Comparison of ENCODE assay signal across 9 cellular contexts in the genomic region with DNA sequence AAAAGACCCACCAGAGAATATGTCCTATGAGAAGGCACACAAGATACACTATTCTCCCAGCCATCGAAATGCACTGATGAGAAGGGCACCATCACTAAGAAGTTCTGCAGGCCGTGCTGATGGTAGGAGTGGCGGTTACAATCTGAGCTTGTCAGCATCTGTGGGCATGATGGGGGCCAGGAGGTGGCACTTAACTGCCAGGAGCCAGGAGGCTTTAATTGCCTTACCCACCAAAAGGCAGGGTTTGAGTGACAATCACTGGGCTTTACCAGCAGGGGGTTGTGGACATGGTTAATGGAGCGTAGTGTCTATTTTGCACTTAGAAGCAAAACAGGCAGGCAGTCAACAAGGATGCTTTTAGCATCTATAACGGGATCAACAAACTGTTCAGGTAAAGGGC. TPM values are rescaled to one million over a fixed set of nuclear protein-coding genes. Genes with fewer than 3 reads are reported as not detected.
DNase-seq lines count a peak whose midpoint lies in the region; ATAC-seq and TF ChIP-seq lines count a peak whose summit lies in the region.
"Had no signal": no experiment of that assay in that cellular context is flagged by ENCODE, and none has a peak within 500 bp of the region (broad histone marks: within the 10 kb centered on the region; RNA-seq: fewer than 3 reads in every experiment).

No MANE protein-coding gene starts in this region.

- H3K27me3 ChIP-seq in Karpas-422 (ENCODE audit: low read length) (no peaks in the 10 kb centered on the region), neural progenitor cell (no peaks in the 10 kb centered on the region)

- no peak overlapping the region for H3K4me2 ChIP-seq in Karpas-422 (ENCODE audit: low read depth, low read length, poor library complexity, severe bottlenecking)
- H3K4me2 ChIP-seq in neural progenitor cell: no peak overlapping the region

- H3K36me3 ChIP-seq in Karpas-422 (ENCODE audit: insufficient read depth, low read length) (no peaks in the 10 kb centered on the region), neural progenitor cell (no peaks in the 10 kb centered on the region)

- H3K4me3 ChIP-seq in Karpas-422 (ENCODE audit: low read length): no peak overlapping the region
- no peak overlapping the region for H3K4me3 ChIP-seq in neural progenitor cell

- no peaks in the 10 kb centered on the region for H3K36me3 Mint-ChIP-seq in activated CD4-positive, alpha-beta T cell treated with anti-CD3 and anti-CD28 coated beads for 36 hours (ENCODE audit: low read depth)
- no peaks in the 10 kb centered on the region for H3K36me3 Mint-ChIP-seq in neural progenitor cell

- H3K27ac ChIP-seq in Karpas-422 (ENCODE audit: low read length) (no peak overlapping the region), neural progenitor cell (no peak overlapping the region)

- no peaks in the 10 kb centered on the region for H4K20me1 ChIP-seq in Karpas-422 (ENCODE audit: insufficient read depth, low read depth, low read length)
- H4K20me1 ChIP-seq in neural progenitor cell (ENCODE audit: low read depth): no peaks in the 10 kb centered on the region

- H3K4me1 ChIP-seq in Karpas-422 (ENCODE audit: low read length) (no peaks in the 10 kb centered on the region), neural progenitor cell (peaks cover 4% of the 10 kb centered on the region)

- H3K9me3 Mint-ChIP-seq in activated CD4-positive, alpha-beta T cell treated with anti-CD3 and anti-CD28 coated beads for 36 hours (ENCODE audit: low read depth): no peaks in the 10 kb centered on the region
- peaks cover 3% of the 10 kb centered on the region for H3K9me3 Mint-ChIP-seq in neural progenitor cell

- H3K4me3 Mint-ChIP-seq in activated CD4-positive, alpha-beta T cell treated with anti-CD3 and anti-CD28 coated beads for 36 hours: no peak overlapping the region
- no peak overlapping the region for H3K4me3 Mint-ChIP-seq in neural progenitor cell

- TF ChIP-seq CTCF in neural progenitor cell (IDR thresholded peaks at IDR 0.05): no peak

- H3K27me3 Mint-ChIP-seq in activated CD4-positive, alpha-beta T cell treated with anti-CD3 and anti-CD28 coated beads for 36 hours: no peaks in the 10 kb centered on the region
- H3K27me3 Mint-ChIP-seq in neural progenitor cell (ENCODE audit: insufficient read depth, low read depth): no peaks in the 10 kb centered on the region

- intact Hi-C loops in activated CD4-positive, alpha-beta T cell treated with anti-CD3 and anti-CD28 coated beads for 36 hours (cut with DNase I, micrococcal nuclease): no loop called here

- ATAC-seq in activated CD4-positive, alpha-beta T cell treated with anti-CD3 and anti-CD28 coated beads for 36 hours: peak; percentile 56
- ATAC-seq in GM21723 (IDR thresholded peaks at IDR 0.05; ENCODE audit: unreplicated experiment): no peak

- H3F3A ChIP-seq in neural progenitor cell (ENCODE audit: low read depth): peaks cover 5% of the 10 kb centered on the region

- no peak overlapping the region for H2AFZ ChIP-seq in Karpas-422 (ENCODE audit: low read length)
- no peak overlapping the region for H2AFZ ChIP-seq in neural progenitor cell (replicated peaks)

- H3K9me2 ChIP-seq in Karpas-422 (replicated peaks; ENCODE audit: insufficient read depth, low read length): no peaks in the 10 kb centered on the region

- no peak overlapping the region for H3K27ac Mint-ChIP-seq in activated CD4-positive, alpha-beta T cell treated with anti-CD3 and anti-CD28 coated beads for 36 hours
- H3K27ac Mint-ChIP-seq in neural progenitor cell: no peak overlapping the region

- CTCF ChIA-PET in activated CD4-positive, alpha-beta T cell treated with anti-CD3 and anti-CD28 coated beads for 36 hours (lab: Charles Lee): interaction anchor here (0.8 kb wide), 1 partner anchor 434 kb away, joined by 3 read pairs; no protein-coding TSS in a partner anchor

- POLR2A ChIA-PET in activated CD4-positive, alpha-beta T cell treated with anti-CD3 and anti-CD28 coated beads for 36 hours (lab: Charles Lee): no interaction called here

- H3K4me1 Mint-ChIP-seq in activated CD4-positive, alpha-beta T cell treated with anti-CD3 and anti-CD28 coated beads for 36 hours: no peaks in the 10 kb centered on the region
- peaks cover 4% of the 10 kb centered on the region for H3K4me1 Mint-ChIP-seq in neural progenitor cell

- DNase-seq in activated CD4-positive, alpha-beta T cell treated with anti-CD3 and anti-CD28 coated beads for 36 hours: peak; percentile 42
- DNase-seq in activated CD4-positive, alpha-beta T cell treated with anti-CD3 and anti-CD28 coated beads, Interleukin-2, amount 50 U/mL, for 4 hours: no peak
- peak; percentile 47 for DNase-seq in Karpas-422
- DNase-seq in RPMI8226: peak; percentile 41
- DNase-seq in neural progenitor cell (ENCODE audit: low spot score): peak; percentile 51
- DNase-seq in foreskin melanocyte: no peak
- no peak for DNase-seq in NCI-H187 (lab: John Stamatoyannopoulos, UW)
- DNase-seq: NCI-H1105 had no signal

- H3K9ac ChIP-seq in Karpas-422 (ENCODE audit: low read length): no peak overlapping the region
- no peak overlapping the region for H3K9ac ChIP-seq in neural progenitor cell

- no peaks in the 10 kb centered on the region for H3K9me3 ChIP-seq in Karpas-422 (ENCODE audit: low read length)
- H3K9me3 ChIP-seq in neural progenitor cell (ENCODE audit: low read depth): no peaks in the 10 kb centered on the region

- H3K79me2 ChIP-seq in Karpas-422 (ENCODE audit: low read length) (no peaks in the 10 kb centered on the region), neural progenitor cell (ENCODE audit: low read depth) (no peaks in the 10 kb centered on the region)

RNA-seq across cellular contexts. Expression of a gene that starts 16.0 kb away (rescaled TPM):
- 100 to 1,000 TPM; 105 to 108 TPM for total RNA-seq in activated CD4-positive, alpha-beta T cell treated with anti-CD3 and anti-CD28 coated beads for 36 hours
- total RNA-seq in Karpas-422 (2014; rRNA removed; shearing (Covaris generic); ENCODE audit: low replicate concordance): 2.1 and 3.5 TPM in 2 replicates
- 0.22 and 0.73 TPM in 2 replicates for total RNA-seq in neural progenitor cell (ENCODE audit: low replicate concordance)

RNA-seq across cellular contexts. Expression of a gene that starts 31.6 kb away (rescaled TPM):
- 10 to 100 TPM; 36.1 to 52.5 TPM for total RNA-seq in activated CD4-positive, alpha-beta T cell treated with anti-CD3 and anti-CD28 coated beads for 36 hours
- total RNA-seq in Karpas-422 (2014; rRNA removed; shearing (Covaris generic); ENCODE audit: low replicate concordance): 62.7 and 77.1 TPM in 2 replicates
- total RNA-seq in neural progenitor cell (ENCODE audit: low replicate concordance): 46.6 and 64.6 TPM in 2 replicates

Comparison
In these comparisons a context has a peak if more than half of its experiments do, and no peak if none do; other contexts are left out.
1. DNase-seq: peak in activated CD4-positive, alpha-beta T cell treated with anti-CD3 and anti-CD28 coated beads for 36 hours (single experiment), Karpas-422 (single experiment), RPMI8226 (single experiment) and neural progenitor cell (single experiment); none in activated CD4-positive, alpha-beta T cell treated with anti-CD3 and anti-CD28 coated beads, Interleukin-2, amount 50 U/mL, for 4 hours (0 of 2), foreskin melanocyte (single experiment) and NCI-H187 (0 of 2).
2. RNA of a gene that starts 16.0 kb away (total RNA-seq): 105 to 108 TPM in activated CD4-positive, alpha-beta T cell treated with anti-CD3 and anti-CD28 coated beads for 36 hours; 2.1 to 3.5 TPM in Karpas-422 and 0.22 to 0.73 TPM in neural progenitor cell; every median in the first group is over 10 times any median in the second.